ENCODE assay signal across 8 cellular contexts in genomic region chr2:177551356-177551755, GRCh38.
DNase-seq lines count a peak whose midpoint lies in the region; ATAC-seq and TF ChIP-seq lines count a peak whose summit lies in the region.
"Not testable (repeated sequence)": the region's sequence is repeated elsewhere in the genome, so short reads cannot be mapped to it uniquely, and the experiment has no call there.

No MANE protein-coding gene starts in this region.

- CTCF ChIA-PET in CD4-positive, alpha-beta memory T cell (lab: Charles Lee; ENCODE audit: partially characterized antibody), result interaction anchor here (1.5 kb wide), 1 partner anchor 288 kb away, joined by 4 read pairs; no protein-coding TSS in a partner anchor

- not testable (repeated sequence) for DNase-seq in CD4-positive, alpha-beta memory T cell; HFFc6; T-helper 2 cell treated with Interferon-gamma antibody and Interleukin-4, amounts not matched to agents 5 μg/mL and 100 μg/mL, for 36 hours (ENCODE audit: low spot score); central memory CD8-positive, alpha-beta T cell (ENCODE audit: low spot score in 2 of 2); naive thymus-derived CD8-positive, alpha-beta T cell; stimulated activated naive CD8-positive, alpha-beta T cell treated with anti-CD3 and anti-CD28 coated beads, Interleukin-15, amount 100 ng/mL, for 72 hours
- peak; percentile 71 for DNase-seq in fibroblast of pulmonary artery (ENCODE audit: low read depth)

- peak overlapping the region; percentile 41 to 60 (median 50) for H3K4me3 Mint-ChIP-seq in CD4-positive, alpha-beta memory T cell
- H3K4me3 Mint-ChIP-seq in HFFc6, result peak overlapping the region; percentile 7; the same call in 1 of the 2 replicates
- peak overlapping the region; percentile 17 for H3K4me3 Mint-ChIP-seq in T-helper 2 cell treated with Interferon-gamma antibody and Interleukin-4, amounts not matched to agents 5 μg/mL and 100 μg/mL, for 36 hours
- H3K4me3 Mint-ChIP-seq in activated T-helper 17 cell treated with anti-CD3 and anti-CD28 coated beads, Interleukin-2, amount 50 U/mL, for 72 hours, result peak overlapping the region; percentile 100
- peak overlapping the region; percentile 11 for H3K4me3 Mint-ChIP-seq in central memory CD8-positive, alpha-beta T cell
- H3K4me3 Mint-ChIP-seq in naive thymus-derived CD8-positive, alpha-beta T cell, result peak overlapping the region in 9 of 10 donors; percentile 32 to 97 (median 50)
- not testable (repeated sequence) for H3K4me3 Mint-ChIP-seq in stimulated activated naive CD8-positive, alpha-beta T cell treated with anti-CD3 and anti-CD28 coated beads, Interleukin-15, amount 100 ng/mL, for 72 hours

- H3K4me1 ChIP-seq in CD4-positive, alpha-beta memory T cell (ENCODE audit: insufficient read depth, low read length), result not testable (repeated sequence)

- not testable (repeated sequence) for H3K36me3 ChIP-seq in CD4-positive, alpha-beta memory T cell (ENCODE audit: insufficient read depth, low read length)

- peaks cover 6 to 20% (median 8%) of the 10 kb centered on the region in 4 donors for H3K4me1 Mint-ChIP-seq in CD4-positive, alpha-beta memory T cell
- H3K4me1 Mint-ChIP-seq in HFFc6 (ENCODE audit: low read depth), result peaks cover 13% of the 10 kb centered on the region
- H3K4me1 Mint-ChIP-seq in T-helper 2 cell treated with Interferon-gamma antibody and Interleukin-4, amounts not matched to agents 5 μg/mL and 100 μg/mL, for 36 hours (ENCODE audit: low read depth), result peaks cover 18% of the 10 kb centered on the region
- not testable (repeated sequence) for H3K4me1 Mint-ChIP-seq in activated T-helper 17 cell treated with anti-CD3 and anti-CD28 coated beads, Interleukin-2, amount 50 U/mL, for 72 hours
- H3K4me1 Mint-ChIP-seq in central memory CD8-positive, alpha-beta T cell, result peaks cover 15% of the 10 kb centered on the region
- H3K4me1 Mint-ChIP-seq in naive thymus-derived CD8-positive, alpha-beta T cell, result peaks cover 6 to 14% (median 11%) of the 10 kb centered on the region in 4 donors
- peaks cover 14% of the 10 kb centered on the region for H3K4me1 Mint-ChIP-seq in stimulated activated naive CD8-positive, alpha-beta T cell treated with anti-CD3 and anti-CD28 coated beads, Interleukin-15, amount 100 ng/mL, for 72 hours

- H3K9me3 ChIP-seq in CD4-positive, alpha-beta memory T cell (ENCODE audit: control insufficient read depth in 1 of 2, low read length in 2 of 2), result not testable (repeated sequence)

- H3K4me3 ChIP-seq in CD4-positive, alpha-beta memory T cell (ENCODE audit: low read length in 2 of 2); fibroblast of pulmonary artery (replicated peaks; ENCODE audit: low read depth, low read length): not testable (repeated sequence)

- intact Hi-C loops in CD4-positive, alpha-beta memory T cell (cut with micrococcal nuclease), result loop anchor here (5.0 to 10.0 kb wide), 2 partner anchors 973 to 1549 kb away; partner anchors contain the start of gene LNPK

- POLR2A ChIA-PET in CD4-positive, alpha-beta memory T cell (lab: Charles Lee; ENCODE audit: partially characterized antibody), result interaction anchor here (0.6 to 1.2 kb wide), 3 partner anchors 10 to 387 kb away, joined by 3 to 4 read pairs (median 3); no protein-coding TSS in a partner anchor
- POLR2A ChIA-PET in naive thymus-derived CD8-positive, alpha-beta T cell (lab: Charles Lee), result not testable (repeated sequence)

- not testable (repeated sequence) for ATAC-seq in activated T-helper 17 cell treated with anti-CD3 and anti-CD28 coated beads, Interleukin-2, amount 50 U/mL, for 72 hours (replicated peaks); central memory CD8-positive, alpha-beta T cell (replicated peaks; ENCODE audit: extremely low read depth, poor library complexity, severe bottlenecking); naive thymus-derived CD8-positive, alpha-beta T cell; stimulated activated naive CD8-positive, alpha-beta T cell treated with anti-CD3 and anti-CD28 coated beads, Interleukin-15, amount 100 ng/mL, for 72 hours

- not testable (repeated sequence) for H3K36me3 Mint-ChIP-seq in CD4-positive, alpha-beta memory T cell; HFFc6 (ENCODE audit: low read depth); T-helper 2 cell treated with Interferon-gamma antibody and Interleukin-4, amounts not matched to agents 5 μg/mL and 100 μg/mL, for 36 hours (ENCODE audit: low read depth); naive thymus-derived CD8-positive, alpha-beta T cell
- H3K36me3 Mint-ChIP-seq in activated T-helper 17 cell treated with anti-CD3 and anti-CD28 coated beads, Interleukin-2, amount 50 U/mL, for 72 hours (ENCODE audit: low read depth), result peaks cover 10% of the 10 kb centered on the region
- H3K36me3 Mint-ChIP-seq in central memory CD8-positive, alpha-beta T cell (ENCODE audit: insufficient read depth), result peaks cover 24% of the 10 kb centered on the region

- not testable (repeated sequence) for H3K27ac ChIP-seq in CD4-positive, alpha-beta memory T cell (ENCODE audit: low read depth, low read length)

- not testable (repeated sequence) for H3K27me3 Mint-ChIP-seq in CD4-positive, alpha-beta memory T cell; HFFc6 (ENCODE audit: insufficient read depth); T-helper 2 cell treated with Interferon-gamma antibody and Interleukin-4, amounts not matched to agents 5 μg/mL and 100 μg/mL, for 36 hours (ENCODE audit: low read depth); activated T-helper 17 cell treated with anti-CD3 and anti-CD28 coated beads, Interleukin-2, amount 50 U/mL, for 72 hours; central memory CD8-positive, alpha-beta T cell; naive thymus-derived CD8-positive, alpha-beta T cell; stimulated activated naive CD8-positive, alpha-beta T cell treated with anti-CD3 and anti-CD28 coated beads, Interleukin-15, amount 100 ng/mL, for 72 hours

- peak overlapping the region; percentile 13 to 98 (median 83) for H3K27ac Mint-ChIP-seq in CD4-positive, alpha-beta memory T cell
- peak overlapping the region; percentile 64 for H3K27ac Mint-ChIP-seq in HFFc6
- H3K27ac Mint-ChIP-seq in T-helper 2 cell treated with Interferon-gamma antibody and Interleukin-4, amounts not matched to agents 5 μg/mL and 100 μg/mL, for 36 hours; activated T-helper 17 cell treated with anti-CD3 and anti-CD28 coated beads, Interleukin-2, amount 50 U/mL, for 72 hours; central memory CD8-positive, alpha-beta T cell (ENCODE audit: low read depth): not testable (repeated sequence)
- peak overlapping the region in 9 of 10 donors; percentile 74 to 100 (median 86) for H3K27ac Mint-ChIP-seq in naive thymus-derived CD8-positive, alpha-beta T cell
- peak overlapping the region; percentile 85 to 93 for H3K27ac Mint-ChIP-seq in stimulated activated naive CD8-positive, alpha-beta T cell treated with anti-CD3 and anti-CD28 coated beads, Interleukin-15, amount 100 ng/mL, for 72 hours

- H3K27me3 ChIP-seq in CD4-positive, alpha-beta memory T cell (ENCODE audit: insufficient read depth, low read length), result not testable (repeated sequence)

- H3K9me3 Mint-ChIP-seq in CD4-positive, alpha-beta memory T cell; HFFc6; T-helper 2 cell treated with Interferon-gamma antibody and Interleukin-4, amounts not matched to agents 5 μg/mL and 100 μg/mL, for 36 hours; activated T-helper 17 cell treated with anti-CD3 and anti-CD28 coated beads, Interleukin-2, amount 50 U/mL, for 72 hours; central memory CD8-positive, alpha-beta T cell; naive thymus-derived CD8-positive, alpha-beta T cell; stimulated activated naive CD8-positive, alpha-beta T cell treated with anti-CD3 and anti-CD28 coated beads, Interleukin-15, amount 100 ng/mL, for 72 hours: not testable (repeated sequence)

- not testable (repeated sequence) for TF ChIP-seq CTCF in HFFc6 (IDR thresholded peaks at IDR 0.05); fibroblast of pulmonary artery (IDR thresholded peaks at IDR 0.05; ENCODE audit: low read length, missing control alignments)
